In the genomic region with DNA sequence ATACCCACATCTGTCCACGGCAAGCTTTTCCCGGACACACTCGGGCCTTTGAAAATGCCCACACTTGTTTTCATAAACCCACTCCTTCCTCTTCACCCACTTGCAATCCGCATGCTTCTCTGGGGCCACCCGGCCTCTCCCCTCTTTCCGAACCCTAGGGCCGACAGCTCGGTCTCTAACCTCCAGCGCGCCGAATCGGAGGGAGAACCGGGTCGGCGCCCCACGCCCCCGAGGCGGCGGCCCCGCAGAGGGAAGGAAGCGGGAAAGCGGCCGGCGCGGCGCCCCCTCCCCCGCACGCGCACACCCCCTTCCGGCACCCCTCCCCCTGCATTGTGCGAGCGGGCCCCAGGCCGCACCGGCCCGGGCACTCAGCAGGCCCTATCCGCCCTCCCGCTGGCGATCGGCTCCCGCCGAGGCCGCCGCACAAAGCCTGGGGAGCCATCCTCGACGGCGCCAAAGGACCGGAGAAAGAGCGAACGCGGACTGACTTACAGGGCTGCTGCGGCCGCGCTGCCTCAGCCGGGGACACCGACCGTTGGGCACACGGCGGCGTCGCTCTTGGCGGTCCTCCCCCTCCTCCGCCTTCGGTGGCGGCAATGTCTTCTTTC, we compare ENCODE assay signal across 8 cellular contexts. TPM values are rescaled to one million over a fixed set of nuclear protein-coding genes. Genes with fewer than 3 reads are reported as not detected.
DNase-seq lines count a peak whose midpoint lies in the region; ATAC-seq and TF ChIP-seq lines count a peak whose summit lies in the region.

No MANE protein-coding gene starts in this region.

- H3K4me3 Mint-ChIP-seq in osteocyte (ENCODE audit: unreplicated experiment), result peak overlapping the region; percentile 93

- no TSS peak for BruUV-seq in Panc1 (replicated peaks; lab: Mats Ljungman, UMichigan)

- intact Hi-C loops in Panc1 (cut with micrococcal nuclease; ENCODE audit: unreplicated experiment), result no loop called here
- intact Hi-C loops in tibial artery (cut with DNase I; ENCODE audit: low total_unique reads), result no loop called here

- H3K36me3 ChIP-seq in Panc1 (ENCODE audit: control insufficient read depth, insufficient read depth, low read length), result no peaks in the 10 kb centered on the region; the same call in 1 of the 2 replicates
- no peaks in the 10 kb centered on the region for H3K36me3 ChIP-seq in tibial artery

- POLR2A ChIA-PET in Panc1 (lab: Charles Lee), result no interaction called here

- H3K27me3 Mint-ChIP-seq in osteocyte (ENCODE audit: unreplicated experiment), result no peaks in the 10 kb centered on the region

- peak overlapping the region; percentile 96 for H3K27ac ChIP-seq in Panc1 (ENCODE audit: low read length)
- peak overlapping the region; percentile 96 to 97 for H3K27ac ChIP-seq in tibial artery

- DNase-seq in C1 segment of cervical spinal cord (lab: John Stamatoyannopoulos, UW) (peak in 10 of 14 donors; percentile 58 to 92 (median 80)), Panc1 (ENCODE audit: low read depth, low spot score) (no peak), activated gamma-delta T cell (lab: John Stamatoyannopoulos, UW) (peak; percentile 58), glomerular visceral epithelial cell (ENCODE audit: extremely low spot score) (peak; percentile 49), osteocyte (ENCODE audit: extremely low spot score, unreplicated experiment) (peak; percentile 84), tibial artery (no peak)

- H3K4me3 ChIP-seq in Panc1 (ENCODE audit: low read depth in 2 of 2, low read length in 2 of 2) (peak overlapping the region; percentile 96 to 97), tibial artery (peak overlapping the region; percentile 94 to 95)

- H3K9me3 Mint-ChIP-seq in osteocyte (ENCODE audit: unreplicated experiment), result no peaks in the 10 kb centered on the region

- H3K27ac Mint-ChIP-seq in osteocyte (ENCODE audit: unreplicated experiment), result peak overlapping the region; percentile 81

- peaks cover 36% of the 10 kb centered on the region for H3K4me1 Mint-ChIP-seq in osteocyte (ENCODE audit: unreplicated experiment)

- CTCF ChIA-PET in Panc1 (lab: Charles Lee), result no interaction called here

- in situ Hi-C loops in Panc1 (cut with HindIII; ENCODE audit: low pct_unique_long_range_greater_than_20kb, low sequenced_read_pairs), result no loop called here

- no peaks in the 10 kb centered on the region for H3K27me3 ChIP-seq in Panc1 (ENCODE audit: control insufficient read depth, insufficient read depth, low read length)
- H3K27me3 ChIP-seq in tibial artery, result no peaks in the 10 kb centered on the region

- ATAC-seq in GM19043 (IDR thresholded peaks at IDR 0.05; ENCODE audit: low read depth, unreplicated experiment) (peak; percentile 21), HG03280 (IDR thresholded peaks at IDR 0.05; ENCODE audit: unreplicated experiment) (peak; percentile 25), Panc1 (peak; percentile 77)

- H3K36me3 Mint-ChIP-seq in osteocyte (ENCODE audit: unreplicated experiment), result no peaks in the 10 kb centered on the region

- H3K9me3 ChIP-seq in Panc1 (ENCODE audit: control insufficient read depth, insufficient read depth, low read depth, low read length), result no peaks in the 10 kb centered on the region
- H3K9me3 ChIP-seq in tibial artery, result no peaks in the 10 kb centered on the region

- TF ChIP-seq CTCF in Panc1 (IDR thresholded peaks at IDR 0.05) (no peak), osteocyte (IDR thresholded peaks at IDR 0.05) (no peak), tibial artery (IDR thresholded peaks at IDR 0.05) (no peak)

- H3K4me1 ChIP-seq in Panc1 (ENCODE audit: control insufficient read depth, insufficient read depth, low read length) (peaks cover 44% of the 10 kb centered on the region), tibial artery (peaks cover 0 to 43% (median 32%) of the 10 kb centered on the region in 4 donors)

RNA-seq across cellular contexts. Expression of gene PUM2, which starts 0.4 kb away (rescaled TPM):
- total RNA-seq in Panc1 (2021; ENCODE audit: unreplicated experiment), result 85.6 TPM
- polyA plus RNA-seq in Panc1 (2012; ENCODE audit: insufficient read length), result 30.1 TPM
- total RNA-seq in osteocyte, result 82.2 and 86.4 TPM in 2 replicates

Comparison
In these comparisons a context has a peak if more than half of its experiments do, and no peak if none do; other contexts are left out.
1. DNase-seq: peak in C1 segment of cervical spinal cord (10 of 14), activated gamma-delta T cell (single experiment), glomerular visceral epithelial cell (single experiment) and osteocyte (single experiment); none in Panc1 (single experiment) and tibial artery (0 of 2).
2. ATAC-seq: peak in every context shown above with its lines; median percentile 77 in Panc1; 25 in HG03280; 21 in GM19043.